1 cellular context compared by ENCODE assay signal in the genomic region with DNA sequence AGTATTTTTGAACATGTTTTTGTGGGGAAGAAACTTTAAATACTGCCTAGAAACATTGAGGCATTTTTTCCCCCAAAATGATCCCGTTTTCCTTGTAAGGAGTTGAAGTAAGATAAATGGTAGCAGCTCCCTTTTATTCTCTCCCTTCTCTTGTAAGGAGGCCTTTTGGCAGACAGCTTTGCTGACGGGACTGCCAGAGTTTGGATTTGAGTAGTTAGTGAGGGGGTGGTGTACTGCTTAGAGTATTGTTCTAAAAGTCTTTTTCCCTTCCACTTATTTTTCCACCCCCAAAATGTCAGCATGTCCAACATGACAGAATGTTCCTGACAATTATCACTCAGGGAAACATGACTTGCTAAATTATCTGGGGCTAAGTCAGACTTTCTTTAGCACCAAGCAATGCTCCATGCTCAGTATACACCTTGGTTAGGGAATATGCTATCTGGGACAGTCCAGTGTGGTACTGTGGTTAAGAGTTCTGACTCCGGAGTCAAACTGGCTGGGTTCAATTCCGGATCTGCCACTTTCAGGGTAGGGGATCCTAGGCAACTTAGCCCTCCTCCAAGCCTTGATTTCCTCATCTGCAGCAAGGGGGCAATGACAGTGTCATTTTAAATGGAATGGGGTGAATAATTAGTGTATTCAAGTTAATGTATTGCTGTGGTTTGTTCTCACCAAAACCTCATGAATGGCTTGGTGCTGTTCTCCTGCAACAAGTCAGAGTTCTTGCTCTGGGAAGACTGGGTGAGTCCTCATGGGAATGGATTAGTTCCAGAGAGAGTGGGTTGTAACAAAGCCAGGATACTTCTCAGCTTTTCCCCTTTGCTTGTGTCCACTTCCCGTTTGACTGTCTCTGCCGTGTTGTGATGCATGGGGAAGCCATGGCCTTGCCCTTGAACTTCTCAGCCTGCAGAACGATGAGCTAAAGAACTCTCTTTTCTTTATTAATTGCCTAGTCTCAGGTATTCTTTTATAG.
TF ChIP-seq lines count a peak whose summit lies in the region.

No MANE protein-coding gene starts in this region.

TF ChIP-seq in IMR-90, 13 proteins besides CTCF, POLR2A, EP300 and RAD21 (continued from another document):
- no peak for TF ChIP-seq RCOR1 (IDR thresholded peaks at IDR 0.05; ENCODE audit: insufficient replicate concordance, low read length)
- no peak for TF ChIP-seq MXI1 (IDR thresholded peaks at IDR 0.05; ENCODE audit: borderline replicate concordance, low read depth, low read length)
- TF ChIP-seq MAFK (IDR thresholded peaks at IDR 0.05; ENCODE audit: low read depth, low read length): no peak
- no peak for TF ChIP-seq USF2 (IDR thresholded peaks at IDR 0.05; ENCODE audit: low read depth, low read length)
